25 cellular contexts compared by ENCODE assay signal in the genomic region with DNA sequence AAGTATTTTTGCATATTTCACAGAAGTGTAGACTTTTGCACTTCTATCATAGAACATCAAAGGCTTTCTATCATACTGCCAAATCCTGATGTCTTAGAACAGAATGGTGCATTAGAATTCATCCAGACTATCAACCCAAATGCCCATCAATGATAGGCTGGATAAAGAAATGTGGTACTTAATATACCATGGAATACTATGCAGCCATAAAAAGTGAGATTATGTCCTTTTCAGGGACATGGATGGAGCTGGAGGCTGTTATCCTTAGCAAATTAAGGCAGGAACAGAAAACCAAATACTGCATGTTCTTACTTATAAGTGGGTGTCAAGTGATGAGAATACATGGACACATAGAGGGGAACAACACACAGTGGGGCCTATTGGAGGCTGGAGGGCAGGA.
"Had no signal": no experiment of that assay in that cellular context is flagged by ENCODE, and none has a peak within 500 bp of the region (broad histone marks: within the 10 kb centered on the region; RNA-seq: fewer than 3 reads in every experiment).

No MANE protein-coding gene starts in this region.

- H3K79me2 ChIP-seq: hepatocyte had no signal

- H3K9me3 ChIP-seq: esophagus muscularis mucosa, gastroesophageal sphincter, heart left ventricle, left lung, lower lobe of right lung, mucosa of descending colon had no signal

- H3K27ac Mint-ChIP-seq: immature natural killer cell, mesothelial cell of epicardium had no signal

- H3K9me3 Mint-ChIP-seq: immature natural killer cell; mesothelial cell of epicardium; naive thymus-derived CD8-positive, alpha-beta T cell had no signal

- FAIRE-seq: endothelial cell of umbilical vein, frontal cortex, kidney had no signal

- H3K4me3 ChIP-seq: coronary artery, dorsolateral prefrontal cortex, esophagus muscularis mucosa, gastroesophageal sphincter, heart left ventricle, hepatocyte, left lung, lower lobe of right lung, mucosa of descending colon had no signal

- H3K27me3 Mint-ChIP-seq: naive B cell; naive thymus-derived CD8-positive, alpha-beta T cell had no signal

- H3K36me3 Mint-ChIP-seq: naive B cell had no signal

- ATAC-seq: foreskin keratinocyte; gastroesophageal sphincter; heart left ventricle; left cardiac atrium; left lung; left ventricle myocardium superior; lower lobe of right lung; mucosa of descending colon; naive thymus-derived CD8-positive, alpha-beta T cell had no signal

- H3K4me1 ChIP-seq: foreskin keratinocyte, lower lobe of right lung had no signal

- H3K4me1 Mint-ChIP-seq: mesothelial cell of epicardium had no signal

- DNase-seq: dermis blood vessel endothelial cell; dorsolateral prefrontal cortex; effector CD4-positive, alpha-beta T cell; effector memory CD4-positive, alpha-beta T cell; foreskin keratinocyte; heart left ventricle; hypothalamus; immature natural killer cell; islet precursor cell; kidney; left cardiac atrium; left lung; left ventricle myocardium superior; lower lobe of right lung; mesenchymal stem cell; mucosa of descending colon; naive B cell; naive thymus-derived CD8-positive, alpha-beta T cell had no signal

- H3K36me3 ChIP-seq: esophagus muscularis mucosa, heart left ventricle, left lung, lower lobe of right lung had no signal

- H3K4me2 ChIP-seq: hepatocyte had no signal

- H3K4me3 Mint-ChIP-seq: immature natural killer cell; mesothelial cell of epicardium; naive B cell; naive thymus-derived CD8-positive, alpha-beta T cell had no signal

- H3K27ac ChIP-seq: coronary artery, esophagus muscularis mucosa, foreskin keratinocyte, gastroesophageal sphincter, heart left ventricle, hepatocyte, left lung, lower lobe of right lung had no signal

- H3K27me3 ChIP-seq: dorsolateral prefrontal cortex, esophagus muscularis mucosa, foreskin keratinocyte, gastroesophageal sphincter, heart left ventricle, hepatocyte, left lung had no signal

- H2AFZ ChIP-seq: hepatocyte had no signal
